Comparison of ENCODE assay signal across 21 cellular contexts in genomic region chr6:142353690-142354089, GRCh38.
"Had no signal": no experiment of that assay in that cellular context is flagged by ENCODE, and none has a peak within 500 bp of the region (broad histone marks: within the 10 kb centered on the region; RNA-seq: fewer than 3 reads in every experiment).

No MANE protein-coding gene starts in this region.

- H3K4me3 Mint-ChIP-seq: activated CD4-positive, alpha-beta T cell treated with anti-CD3 and anti-CD28 coated beads, Interleukin-2, amount 10 ng/mL, durations not matched to agents 7 days and 5 days; activated CD8-positive, alpha-beta memory T cell treated with anti-CD3 and anti-CD28 coated beads, Interleukin-2, amount 10 ng/mL, durations not matched to agents 7 days and 5 days; activated CD8-positive, alpha-beta T cell treated with anti-CD3 and anti-CD28 coated beads for 36 hours; brain; nephron progenitor cell; T-helper 2 cell treated with Interferon-gamma antibody and Interleukin-4, amounts not matched to agents 5 μg/mL and 100 μg/mL, for 36 hours had no signal

- FAIRE-seq: islet of Langerhans had no signal

- DNase-seq: activated CD4-positive, alpha-beta T cell treated with anti-CD3 and anti-CD28 coated beads, Interleukin-2, amount 10 ng/mL, durations not matched to agents 7 days and 5 days; activated CD4-positive, CD25-positive, alpha-beta regulatory T cell treated with anti-CD3 and anti-CD28 coated beads, Interleukin-2, amount 50 U/mL, for 72 hours; activated CD8-positive, alpha-beta memory T cell treated with anti-CD3 and anti-CD28 coated beads, Interleukin-2, amount 10 ng/mL, durations not matched to agents 7 days and 5 days; activated CD8-positive, alpha-beta T cell treated with anti-CD3 and anti-CD28 coated beads for 36 hours; activated effector memory CD4-positive, alpha-beta T cell treated with anti-CD3 and anti-CD28 coated beads, Interleukin-2, amount 50 U/mL, for 16 hours; activated naive CD4-positive, alpha-beta T cell treated with anti-CD3 and anti-CD28 coated beads, Interleukin-2, amount 50 U/mL, for 16 hours; activated T-cell treated with anti-CD3 and anti-CD28 coated beads for 4 hours; effector CD4-positive, alpha-beta T cell; left ventricle myocardium superior; mammary epithelial cell; nephron progenitor cell; occipital lobe; posterior cingulate gyrus; spleen; stimulated activated CD4-positive, alpha-beta T cell treated with anti-CD3 and anti-CD28 coated beads, Interleukin-4, amount 100 ng/mL, for 24 hours; stimulated activated naive CD4-positive, alpha-beta T cell treated with Interleukin-2 at 50 U/mL for 16 hours; thyroid gland had no signal

- H3K9me3 Mint-ChIP-seq: activated CD8-positive, alpha-beta T cell treated with anti-CD3 and anti-CD28 coated beads for 36 hours; T-helper 2 cell treated with Interferon-gamma antibody and Interleukin-4, amounts not matched to agents 5 μg/mL and 100 μg/mL, for 36 hours had no signal

- H3K27ac ChIP-seq: spleen, thyroid gland, VCaP had no signal

- H3K36me3 ChIP-seq: spleen, thyroid gland had no signal

- H3K36me3 Mint-ChIP-seq: activated CD8-positive, alpha-beta memory T cell treated with anti-CD3 and anti-CD28 coated beads, Interleukin-2, amount 10 ng/mL, durations not matched to agents 7 days and 5 days; brain had no signal

- H3K27me3 Mint-ChIP-seq: activated CD4-positive, alpha-beta T cell treated with anti-CD3 and anti-CD28 coated beads, Interleukin-2, amount 10 ng/mL, durations not matched to agents 7 days and 5 days; activated CD8-positive, alpha-beta memory T cell treated with anti-CD3 and anti-CD28 coated beads, Interleukin-2, amount 10 ng/mL, durations not matched to agents 7 days and 5 days; activated CD8-positive, alpha-beta T cell treated with anti-CD3 and anti-CD28 coated beads for 36 hours; brain had no signal

- H3K9me3 ChIP-seq: thyroid gland had no signal

- H3K4me3 ChIP-seq: spleen, thyroid gland had no signal

- ATAC-seq: activated CD8-positive, alpha-beta memory T cell treated with anti-CD3 and anti-CD28 coated beads, Interleukin-2, amount 10 ng/mL, durations not matched to agents 7 days and 5 days; activated CD8-positive, alpha-beta T cell treated with anti-CD3 and anti-CD28 coated beads for 36 hours; left ventricle myocardium superior had no signal

- H3K27ac Mint-ChIP-seq: activated CD4-positive, alpha-beta T cell treated with anti-CD3 and anti-CD28 coated beads, Interleukin-2, amount 10 ng/mL, durations not matched to agents 7 days and 5 days; activated CD8-positive, alpha-beta memory T cell treated with anti-CD3 and anti-CD28 coated beads, Interleukin-2, amount 10 ng/mL, durations not matched to agents 7 days and 5 days; activated CD8-positive, alpha-beta T cell treated with anti-CD3 and anti-CD28 coated beads for 36 hours; brain; nephron progenitor cell; T-helper 2 cell treated with Interferon-gamma antibody and Interleukin-4, amounts not matched to agents 5 μg/mL and 100 μg/mL, for 36 hours had no signal

- H3K4me1 Mint-ChIP-seq: activated CD8-positive, alpha-beta memory T cell treated with anti-CD3 and anti-CD28 coated beads, Interleukin-2, amount 10 ng/mL, durations not matched to agents 7 days and 5 days; nephron progenitor cell had no signal

- H3K4me1 ChIP-seq: spleen, thyroid gland had no signal

- H3K27me3 ChIP-seq: spleen, thyroid gland had no signal
